In genomic region chr21:44872266-44872567, GRCh38 we compare ENCODE assay signal across 8 cellular contexts. TPM values are rescaled to one million over a fixed set of nuclear protein-coding genes. Genes with fewer than 3 reads are reported as not detected.
DNase-seq lines count a peak whose midpoint lies in the region; ATAC-seq and TF ChIP-seq lines count a peak whose summit lies in the region.

No MANE protein-coding gene starts in this region.

- H3K9me3 ChIP-seq in HEK293 (ENCODE audit: control insufficient read depth, insufficient read depth, low read depth, low read length) (no peaks in the 10 kb centered on the region), iPS-15b (ENCODE audit: control insufficient read depth, insufficient read depth, low read length) (no peaks in the 10 kb centered on the region)

- peaks cover 28% of the 10 kb centered on the region for H3K4me1 ChIP-seq in HEK293 (ENCODE audit: control insufficient read depth, insufficient read depth, low read length)
- H3K4me1 ChIP-seq in iPS-15b (ENCODE audit: control insufficient read depth, insufficient read depth, low read length), result peaks cover 5% of the 10 kb centered on the region

- H3K27ac ChIP-seq in HEK293 (ENCODE audit: extremely low read depth, low read depth, low read length), result no peak overlapping the region

- peak overlapping the region; percentile 93 for H3K4me3 Mint-ChIP-seq in activated CD4-positive, alpha-beta memory T cell treated with anti-CD3 and anti-CD28 coated beads, Interleukin-2, amount 10 ng/mL, durations not matched to agents 7 days and 5 days
- H3K4me3 Mint-ChIP-seq in stimulated activated effector memory CD8-positive, alpha-beta T cell treated with anti-CD3 and anti-CD28 coated beads, Interleukin-12 subunit alpha, Interleukin-12 subunit beta, amount 100 ng/mL, for 72 hours, result peak overlapping the region; percentile 89

- peak overlapping the region; percentile 77 for H3K27ac Mint-ChIP-seq in activated CD4-positive, alpha-beta memory T cell treated with anti-CD3 and anti-CD28 coated beads, Interleukin-2, amount 10 ng/mL, durations not matched to agents 7 days and 5 days
- H3K27ac Mint-ChIP-seq in stimulated activated effector memory CD8-positive, alpha-beta T cell treated with anti-CD3 and anti-CD28 coated beads, Interleukin-12 subunit alpha, Interleukin-12 subunit beta, amount 100 ng/mL, for 72 hours, result peak overlapping the region; percentile 84

- peaks cover 26% of the 10 kb centered on the region for H3K36me3 Mint-ChIP-seq in activated CD4-positive, alpha-beta memory T cell treated with anti-CD3 and anti-CD28 coated beads, Interleukin-2, amount 10 ng/mL, durations not matched to agents 7 days and 5 days (ENCODE audit: low read depth)
- H3K36me3 Mint-ChIP-seq in stimulated activated effector memory CD8-positive, alpha-beta T cell treated with anti-CD3 and anti-CD28 coated beads, Interleukin-12 subunit alpha, Interleukin-12 subunit beta, amount 100 ng/mL, for 72 hours, result peaks cover 36% of the 10 kb centered on the region

- CTCF ChIA-PET in HEK293 (lab: Yijun Ruan, JAX), result interaction anchor here (0.5 to 1.1 kb wide), 4 partner anchors 61 to 265 kb away, joined by 3 to 4 read pairs (median 4); no protein-coding TSS in a partner anchor
- CTCF ChIA-PET in activated CD4-positive, alpha-beta memory T cell treated with anti-CD3 and anti-CD28 coated beads, Interleukin-2, amount 10 ng/mL, durations not matched to agents 7 days and 5 days (lab: Charles Lee), result interaction anchor here (1.4 to 7.3 kb wide), 3 partner anchors 60 to 79 kb away, joined by 5 to 84 read pairs (median 21); partner anchors contain the start of gene UBE2G2

- H3K9me3 Mint-ChIP-seq in activated CD4-positive, alpha-beta memory T cell treated with anti-CD3 and anti-CD28 coated beads, Interleukin-2, amount 10 ng/mL, durations not matched to agents 7 days and 5 days, result no peaks in the 10 kb centered on the region
- H3K9me3 Mint-ChIP-seq in stimulated activated effector memory CD8-positive, alpha-beta T cell treated with anti-CD3 and anti-CD28 coated beads, Interleukin-12 subunit alpha, Interleukin-12 subunit beta, amount 100 ng/mL, for 72 hours, result no peaks in the 10 kb centered on the region

- POLR2A ChIA-PET in HEK293 (lab: Yijun Ruan, JAX), result interaction anchor here (0.8 to 2.2 kb wide), 6 partner anchors 14 to 259 kb away, joined by 3 to 22 read pairs (median 8); partner anchors contain the start of genes SUMO3 and UBE2G2
- POLR2A ChIA-PET in activated CD4-positive, alpha-beta memory T cell treated with anti-CD3 and anti-CD28 coated beads, Interleukin-2, amount 10 ng/mL, durations not matched to agents 7 days and 5 days (lab: Charles Lee), result interaction anchor here (1.0 to 5.2 kb wide), 13 partner anchors 9 to 202 kb away, joined by 3 to 76 read pairs (median 6); partner anchors contain the start of genes ADARB1, ITGB2, SUMO3 and UBE2G2

- H3K4me1 Mint-ChIP-seq in activated CD4-positive, alpha-beta memory T cell treated with anti-CD3 and anti-CD28 coated beads, Interleukin-2, amount 10 ng/mL, durations not matched to agents 7 days and 5 days, result peaks cover 73% of the 10 kb centered on the region
- H3K4me1 Mint-ChIP-seq in stimulated activated effector memory CD8-positive, alpha-beta T cell treated with anti-CD3 and anti-CD28 coated beads, Interleukin-12 subunit alpha, Interleukin-12 subunit beta, amount 100 ng/mL, for 72 hours, result peaks cover 60% of the 10 kb centered on the region

- no peak for ATAC-seq in stimulated activated effector memory CD8-positive, alpha-beta T cell treated with anti-CD3 and anti-CD28 coated beads, Interleukin-12 subunit alpha, Interleukin-12 subunit beta, amount 100 ng/mL, for 72 hours

- H3K36me3 ChIP-seq in HEK293 (ENCODE audit: control insufficient read depth in 2 of 2, insufficient read depth in 1 of 2, low read length in 2 of 2) (no peaks in the 10 kb centered on the region; a peak in 1 of 3 replicates), iPS-15b (ENCODE audit: control insufficient read depth, insufficient read depth, low read length) (no peaks in the 10 kb centered on the region)

- H3K4me3 ChIP-seq in HEK293 (ENCODE audit: low read depth, low read length), result peak overlapping the region; percentile 79
- H3K4me3 ChIP-seq in iPS-15b (ENCODE audit: low read depth, low read length), result peak overlapping the region; percentile 85

- DNase-seq in activated CD4-positive, alpha-beta memory T cell treated with anti-CD3 and anti-CD28 coated beads, Interleukin-2, amount 10 ng/mL, durations not matched to agents 7 days and 5 days, result no peak
- DNase-seq in stimulated activated effector memory CD8-positive, alpha-beta T cell treated with anti-CD3 and anti-CD28 coated beads, Interleukin-12 subunit alpha, Interleukin-12 subunit beta, amount 100 ng/mL, for 72 hours (ENCODE audit: low spot score in 2 of 2), result no peak
- no peak for DNase-seq in stimulated activated naive CD4-positive, alpha-beta T cell treated with Interleukin-2 at 50 U/mL for 16 hours (lab: John Stamatoyannopoulos, UW)
- DNase-seq in hippocampal formation (lab: John Stamatoyannopoulos, UW) (no peak), activated gamma-delta T cell (lab: John Stamatoyannopoulos, UW) (no peak), NCI-H187 treated with DMSO at 0.1 percent for 48 hours (lab: John Stamatoyannopoulos, UW) (no peak)

- no peaks in the 10 kb centered on the region for H3K27me3 Mint-ChIP-seq in activated CD4-positive, alpha-beta memory T cell treated with anti-CD3 and anti-CD28 coated beads, Interleukin-2, amount 10 ng/mL, durations not matched to agents 7 days and 5 days

- no peak; the same call in 1 of the 2 replicates for TF ChIP-seq CTCF in HEK293 (tag by site-specific recombination; IDR thresholded peaks at IDR 0.05)

- H3K9ac ChIP-seq in iPS-15b (ENCODE audit: low read depth, low read length), result no peak overlapping the region

- peaks cover 17% of the 10 kb centered on the region for H3K27me3 ChIP-seq in iPS-15b (ENCODE audit: control insufficient read depth, insufficient read depth, low read length)

TF ChIP-seq in HEK293, 187 proteins besides CTCF, POLR2A, EP300 and RAD21:
- TF ChIP-seq ZNF302 (tag by site-specific recombination; IDR thresholded peaks at IDR 0.05; ENCODE audit: low read depth) (no peak), ZXDB (tag by site-specific recombination; IDR thresholded peaks at IDR 0.05) (peak; percentile 59; the same call in 1 of the 2 replicates)
TF ChIP-seq in HEK293: peak in this region for 1.

RNA-seq across cellular contexts. Expression of gene PTTG1IP, which starts 1.3 kb away (rescaled TPM):
- total RNA-seq in activated CD4-positive, alpha-beta memory T cell treated with anti-CD3 and anti-CD28 coated beads, Interleukin-2, amount 10 ng/mL, durations not matched to agents 7 days and 5 days, result 10 to 100 TPM; 80.3 to 82.6 TPM

RNA-seq across cellular contexts. Expression of gene ITGB2, which starts 48.5 kb away (rescaled TPM):
- total RNA-seq in activated CD4-positive, alpha-beta memory T cell treated with anti-CD3 and anti-CD28 coated beads, Interleukin-2, amount 10 ng/mL, durations not matched to agents 7 days and 5 days, result 100 to 1,000 TPM; 631 to 642 TPM

RNA-seq across cellular contexts. Expression of gene SUMO3, which starts 54.4 kb away (rescaled TPM):
- total RNA-seq in activated CD4-positive, alpha-beta memory T cell treated with anti-CD3 and anti-CD28 coated beads, Interleukin-2, amount 10 ng/mL, durations not matched to agents 7 days and 5 days, result 10 to 100 TPM; 86.5 to 89.0 TPM
